Comparison of ENCODE assay signal across 1 cellular context in the genomic region with DNA sequence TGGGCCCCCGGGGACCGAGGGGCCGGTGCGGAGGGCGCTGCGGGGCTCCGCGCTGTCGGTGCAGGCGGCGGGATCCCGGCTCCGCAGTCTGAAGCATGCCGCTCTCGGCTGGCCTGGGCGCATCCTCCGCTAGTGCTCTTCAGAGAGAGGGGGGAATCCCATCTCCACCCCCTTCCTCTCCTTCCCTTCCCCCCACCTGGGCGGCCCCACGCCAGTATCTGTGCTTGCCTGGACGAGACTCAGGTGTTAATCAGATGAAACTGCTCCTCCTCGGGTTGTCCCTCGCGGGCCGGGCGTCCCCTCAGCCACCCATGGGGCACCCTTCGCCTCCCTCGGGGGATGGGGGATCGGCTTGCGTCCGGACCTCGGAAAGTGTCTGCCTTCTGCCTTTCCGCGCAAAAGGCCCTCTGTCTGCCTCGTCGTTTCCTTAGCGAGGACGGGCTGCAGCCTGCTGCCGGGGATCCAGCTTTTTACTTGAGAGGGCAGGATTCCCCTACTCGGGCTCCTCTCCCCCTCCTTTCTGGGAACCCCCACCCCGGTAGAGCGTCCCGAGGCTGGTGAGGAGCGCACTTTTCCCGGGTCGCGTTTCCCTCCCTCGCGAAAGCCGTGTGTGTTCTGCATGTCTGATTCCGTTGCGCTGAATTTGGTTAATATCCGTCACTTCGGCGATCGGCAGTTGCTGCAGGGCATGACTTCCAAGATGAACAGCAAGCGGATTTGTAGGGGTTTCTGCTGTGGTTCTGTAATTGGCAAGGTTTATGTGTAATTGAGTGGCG.
TF ChIP-seq lines count a peak whose summit lies in the region.

No MANE protein-coding gene starts in this region.

TF ChIP-seq in HCT116, 20 proteins besides CTCF, POLR2A, EP300 and RAD21:
- TF ChIP-seq SRF (IDR thresholded peaks at IDR 0.05; ENCODE audit: low read depth) (no peak), MAX (IDR thresholded peaks at IDR 0.05) (no peak), EZH2phosphoT487 (IDR thresholded peaks at IDR 0.05; ENCODE audit: borderline replicate concordance) (no peak), TCF7L2 (IDR thresholded peaks at IDR 0.05; ENCODE audit: borderline replicate concordance, extremely low read depth, insufficient read depth, insufficient read length) (no peak), ZNF274 (IDR thresholded peaks at IDR 0.05; ENCODE audit: low read depth, low read length) (no peak), CEBPB (IDR thresholded peaks at IDR 0.05; ENCODE audit: low read depth) (no peak), SP1 (IDR thresholded peaks at IDR 0.05; ENCODE audit: low read depth) (no peak), ELF1 (IDR thresholded peaks at IDR 0.05; ENCODE audit: borderline replicate concordance, low read depth) (no peak), EGR1 (IDR thresholded peaks at IDR 0.05; ENCODE audit: low read depth) (no peak), ZFX (IDR thresholded peaks at IDR 0.05) (no peak), SIN3A (IDR thresholded peaks at IDR 0.05; ENCODE audit: low read depth) (no peak), EZH2 (IDR thresholded peaks at IDR 0.05) (no peak), JUND (IDR thresholded peaks at IDR 0.05) (no peak), YY1 (IDR thresholded peaks at IDR 0.05; ENCODE audit: extremely low read depth, insufficient replicate concordance, low read depth, low read length) (no peak)
- TF ChIP-seq, protein P1, sequence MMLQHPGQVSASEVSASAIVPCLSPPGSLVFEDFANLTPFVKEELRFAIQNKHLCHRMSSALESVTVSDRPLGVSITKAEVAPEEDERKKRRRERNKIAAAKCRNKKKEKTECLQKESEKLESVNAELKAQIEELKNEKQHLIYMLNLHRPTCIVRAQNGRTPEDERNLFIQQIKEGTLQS (IDR thresholded peaks at IDR 0.05): no peak
TF ChIP-seq in HCT116: peak in this region for 0.
